Comparison of ENCODE assay signal across 16 cellular contexts in the genomic region with DNA sequence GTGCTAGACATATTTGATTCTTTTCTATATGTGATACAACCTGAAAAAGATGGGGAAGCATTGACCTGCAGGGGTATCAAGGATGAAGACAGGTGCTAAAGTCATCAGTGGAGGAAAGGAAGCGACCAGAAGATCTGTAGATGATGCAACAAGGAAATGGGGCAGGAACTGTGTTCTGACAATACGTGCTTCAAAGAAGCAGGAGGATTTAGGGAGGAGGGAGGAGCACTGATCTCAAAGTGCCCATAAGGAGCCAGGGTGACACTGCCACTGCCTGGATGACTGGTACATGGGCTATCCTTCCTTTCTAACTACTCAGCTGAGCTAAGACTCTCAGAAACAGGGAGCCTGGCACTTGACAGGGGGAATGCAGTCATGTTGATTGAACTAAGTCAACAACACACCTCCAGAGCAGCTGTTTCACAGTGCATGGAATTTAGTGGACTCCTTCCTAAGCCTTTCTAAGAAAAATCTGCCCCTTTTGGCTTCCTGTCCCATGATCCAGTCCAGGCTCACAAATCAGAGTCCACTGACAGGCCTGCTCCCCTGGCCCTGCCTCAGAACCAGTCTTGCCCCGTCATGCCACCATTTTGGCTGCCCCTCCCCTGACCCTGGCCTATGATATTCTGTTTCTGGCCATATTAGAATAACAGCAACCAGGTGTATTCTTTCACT. TPM values are rescaled to one million over a fixed set of nuclear protein-coding genes. Genes with fewer than 3 reads are reported as not detected.
DNase-seq lines count a peak whose midpoint lies in the region; ATAC-seq, FAIRE-seq and TF ChIP-seq lines count a peak whose summit lies in the region.
"Had no signal": no experiment of that assay in that cellular context is flagged by ENCODE, and none has a peak within 500 bp of the region (broad histone marks: within the 10 kb centered on the region; RNA-seq: fewer than 3 reads in every experiment).

No MANE protein-coding gene starts in this region.

- peak; percentile 53 for ATAC-seq in CD4-positive, alpha-beta T cell (ENCODE audit: poor library complexity)
- no peak for ATAC-seq in activated naive CD8-positive, alpha-beta T cell treated with anti-CD3 and anti-CD28 coated beads, Interleukin-2, amount 50 U/mL, for 24 hours
- no peak for ATAC-seq in HG03442 (IDR thresholded peaks at IDR 0.05; ENCODE audit: unreplicated experiment)

- peak overlapping the region; percentile 51 for H3K4me3 Mint-ChIP-seq in CD4-positive, alpha-beta T cell
- H3K4me3 Mint-ChIP-seq in activated naive CD8-positive, alpha-beta T cell treated with anti-CD3 and anti-CD28 coated beads, Interleukin-2, amount 50 U/mL, for 24 hours, result peak overlapping the region; percentile 30

- no peak overlapping the region for H2BK15ac ChIP-seq in mesendoderm (replicated peaks; ENCODE audit: low read depth)

- no peak overlapping the region for H3K4ac ChIP-seq in mesendoderm (ENCODE audit: low read depth, low read length)

- H3K36me3 ChIP-seq in mesendoderm (ENCODE audit: control insufficient read depth, insufficient read depth, low read length) (no peaks in the 10 kb centered on the region), Peyer's patch (peaks cover 0 to 5% (median 0%) of the 10 kb centered on the region in 3 donors)
- H3K36me3 ChIP-seq: adrenal gland, HAP-1, SJCRH30 had no signal

- H2BK5ac ChIP-seq in mesendoderm (ENCODE audit: low read length), result no peak overlapping the region

- peaks cover 38% of the 10 kb centered on the region for H3K4me1 Mint-ChIP-seq in CD4-positive, alpha-beta T cell (ENCODE audit: low read depth)
- H3K4me1 Mint-ChIP-seq in activated naive CD8-positive, alpha-beta T cell treated with anti-CD3 and anti-CD28 coated beads, Interleukin-2, amount 50 U/mL, for 24 hours, result peaks cover 43% of the 10 kb centered on the region

- H4K8ac ChIP-seq in mesendoderm (ENCODE audit: low read depth, low read length), result no peak overlapping the region

- no peak overlapping the region for H3K4me3 ChIP-seq in mesendoderm (ENCODE audit: low read length)
- no peak overlapping the region for H3K4me3 ChIP-seq in Peyer's patch
- H3K4me3 ChIP-seq: adrenal gland, HAP-1, SJCRH30, testis had no signal

- no peaks in the 10 kb centered on the region for H3K79me2 ChIP-seq in mesendoderm (ENCODE audit: control insufficient read depth, insufficient read depth, low read length)

- intact Hi-C loops in CD4-positive, alpha-beta T cell (cut with DNase I, micrococcal nuclease), result no loop called here

- no peak for TF ChIP-seq POLR2A in Peyer's patch (IDR thresholded peaks at IDR 0.05)

- H2AK5ac ChIP-seq in mesendoderm (ENCODE audit: low read length), result no peak overlapping the region

- no peaks in the 10 kb centered on the region for H3K27me3 Mint-ChIP-seq in CD4-positive, alpha-beta T cell
- H3K27me3 Mint-ChIP-seq in activated naive CD8-positive, alpha-beta T cell treated with anti-CD3 and anti-CD28 coated beads, Interleukin-2, amount 50 U/mL, for 24 hours, result no peaks in the 10 kb centered on the region

- no peak overlapping the region for H3K56ac ChIP-seq in mesendoderm (ENCODE audit: low read length)

- no peaks in the 10 kb centered on the region for H3K79me1 ChIP-seq in mesendoderm (ENCODE audit: low read length)

- H3K9me3 ChIP-seq in CD4-positive, alpha-beta T cell (ENCODE audit: control insufficient read depth, low read length), result no peaks in the 10 kb centered on the region
- H3K9me3 ChIP-seq in Peyer's patch, result no peaks in the 10 kb centered on the region
- H3K9me3 ChIP-seq: adrenal gland, HAP-1, SJCRH30, testis had no signal

- no peaks in the 10 kb centered on the region for H3K27me3 ChIP-seq in CD4-positive, alpha-beta T cell (ENCODE audit: control insufficient read depth, insufficient read depth, low read length)
- no peaks in the 10 kb centered on the region for H3K27me3 ChIP-seq in mesendoderm (ENCODE audit: insufficient read depth, low read length, poor library complexity)
- H3K27me3 ChIP-seq in Peyer's patch, result no peaks in the 10 kb centered on the region
- H3K27me3 ChIP-seq: adrenal gland, SJCRH30, testis had no signal

- H3K4me1 ChIP-seq in mesendoderm (ENCODE audit: control insufficient read depth, low read depth, low read length) (peaks cover 3% of the 10 kb centered on the region), Peyer's patch (peaks cover 0 to 14% (median 1%) of the 10 kb centered on the region in 4 donors)
- H3K4me1 ChIP-seq: adrenal gland, HAP-1 had no signal

- WGBS in mesendoderm (ENCODE audit: extremely low coverage, insufficient coverage, low lambda C conversion rate), result no CpG with 5 or more reads among the region's 3 CpGs

- H4K5ac ChIP-seq in mesendoderm (ENCODE audit: low read length), result no peak overlapping the region

- CTCF ChIA-PET in CD4-positive, alpha-beta T cell (lab: Charles Lee), result no interaction called here

- no peak overlapping the region for H3K9ac ChIP-seq in mesendoderm (ENCODE audit: low read length)

- no peaks in the 10 kb centered on the region for H3K36me3 Mint-ChIP-seq in CD4-positive, alpha-beta T cell (ENCODE audit: low read depth)
- no peaks in the 10 kb centered on the region for H3K36me3 Mint-ChIP-seq in activated naive CD8-positive, alpha-beta T cell treated with anti-CD3 and anti-CD28 coated beads, Interleukin-2, amount 50 U/mL, for 24 hours (ENCODE audit: low read depth)

- H3K23ac ChIP-seq in mesendoderm (ENCODE audit: low read length), result no peak overlapping the region

- H3K9me3 Mint-ChIP-seq in CD4-positive, alpha-beta T cell, result no peaks in the 10 kb centered on the region
- no peaks in the 10 kb centered on the region for H3K9me3 Mint-ChIP-seq in activated naive CD8-positive, alpha-beta T cell treated with anti-CD3 and anti-CD28 coated beads, Interleukin-2, amount 50 U/mL, for 24 hours

- no peak overlapping the region for H3K18ac ChIP-seq in mesendoderm (ENCODE audit: low read length)

- no peak for TF ChIP-seq CTCF in CD4-positive, alpha-beta T cell (IDR thresholded peaks at IDR 0.05)
- TF ChIP-seq CTCF in Peyer's patch (IDR thresholded peaks at IDR 0.05), result no peak

- POLR2A ChIA-PET in CD4-positive, alpha-beta T cell (lab: Charles Lee), result interaction anchor here (1.1 to 1.5 kb wide), 2 partner anchors 12 to 17 kb away, joined by 3 to 13 read pairs; partner anchors contain the start of gene LYSMD4

- H3K27ac Mint-ChIP-seq in CD4-positive, alpha-beta T cell, result peak overlapping the region; percentile 38
- H3K27ac Mint-ChIP-seq in activated naive CD8-positive, alpha-beta T cell treated with anti-CD3 and anti-CD28 coated beads, Interleukin-2, amount 50 U/mL, for 24 hours, result peak overlapping the region; percentile 72

- H3K4me2 ChIP-seq in mesendoderm (ENCODE audit: low read length), result no peak overlapping the region

- H2BK120ac ChIP-seq in mesendoderm (ENCODE audit: low read depth, low read length), result no peak overlapping the region

- no peak for DNase-seq in CD4-positive, alpha-beta T cell
- DNase-seq in GM19239 (ENCODE audit: insufficient read length, low spot score), result no peak
- no peak for DNase-seq in activated naive CD8-positive, alpha-beta T cell treated with anti-CD3 and anti-CD28 coated beads, Interleukin-2, amount 50 U/mL, for 24 hours
- DNase-seq in mesendoderm, result peak; percentile 6
- no peak for DNase-seq in NCI-H526 treated with DMSO at 0.1 percent for 48 hours (lab: John Stamatoyannopoulos, UW)
- DNase-seq in NCI-H2029 (lab: John Stamatoyannopoulos, UW), result no peak
- no peak for DNase-seq in Peyer's patch
- DNase-seq: adrenal gland, dermis blood vessel endothelial cell, NCI-H1092, small intestine, testis had no signal

- H3K27ac ChIP-seq in CD4-positive, alpha-beta T cell (ENCODE audit: low read depth, low read length), result no peak overlapping the region
- H3K27ac ChIP-seq in mesendoderm (ENCODE audit: low read depth, low read length), result no peak overlapping the region
- H3K27ac ChIP-seq in Peyer's patch, result no peak overlapping the region
- H3K27ac ChIP-seq: adrenal gland, SJCRH30, testis had no signal

- peak; percentile 40 for FAIRE-seq in GM19239 (lab: Jason Lieb, UNC)
- FAIRE-seq: islet of Langerhans, small intestine had no signal

RNA-seq across cellular contexts. Expression of gene LYSMD4, which starts 12.0 kb away (rescaled TPM):
- 10 to 100 TPM; 12.9 to 13.0 TPM for total RNA-seq in CD4-positive, alpha-beta T cell
- polyA plus RNA-seq in mesendoderm (2013, experiment 1 of 2), result 8.6 TPM
- 9.6 TPM for polyA plus RNA-seq in mesendoderm (2013, experiment 2 of 2)
- 10 to 100 TPM in 3 of 4 donors, 1 to 10 TPM in 1; 8.3 to 39.9 (median 18.6) TPM for total RNA-seq in Peyer's patch
